13 cellular contexts compared by ENCODE assay signal in the genomic region with DNA sequence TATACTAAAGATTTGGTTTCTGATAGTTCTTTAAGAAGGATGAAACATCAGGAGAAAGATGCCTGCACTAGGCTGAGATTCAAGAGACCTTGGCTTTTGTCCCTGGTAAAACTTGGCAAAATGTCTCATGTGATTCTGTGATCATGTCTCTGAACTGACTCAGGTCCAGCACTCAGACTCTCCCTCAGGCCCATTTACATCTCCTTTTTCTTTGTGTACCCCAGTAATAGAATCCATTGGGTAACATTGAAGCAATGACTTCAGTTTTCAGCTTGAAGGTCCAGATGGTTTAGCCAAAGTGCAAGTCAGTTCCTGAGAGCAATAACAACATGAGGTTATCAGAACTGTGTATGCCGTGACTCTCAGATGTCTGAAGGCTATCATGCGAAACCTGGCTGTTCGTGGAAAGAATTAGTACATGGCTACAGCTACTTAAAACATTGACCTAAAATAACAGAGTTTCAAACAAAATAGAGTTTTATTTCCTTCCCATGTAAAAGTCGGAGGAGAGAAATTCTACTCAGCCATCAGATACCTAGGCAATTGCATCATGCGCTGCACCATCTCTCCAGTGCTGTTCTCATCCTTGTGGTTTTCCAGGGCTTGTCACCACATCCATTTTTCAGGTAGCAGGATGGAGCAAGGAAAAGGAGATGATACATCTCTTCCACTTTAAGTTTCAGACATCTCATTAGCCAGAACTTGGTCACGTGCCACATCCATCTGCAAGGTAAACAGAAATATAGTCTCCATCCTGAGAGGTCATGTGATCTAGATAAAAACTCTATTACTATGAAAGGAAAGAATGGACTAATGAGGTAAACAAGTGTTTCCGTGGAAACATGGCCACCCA.
DNase-seq lines count a peak whose midpoint lies in the region; ATAC-seq and TF ChIP-seq lines count a peak whose summit lies in the region.
"Had no signal": no experiment of that assay in that cellular context is flagged by ENCODE, and none has a peak within 500 bp of the region (broad histone marks: within the 10 kb centered on the region; RNA-seq: fewer than 3 reads in every experiment).

No MANE protein-coding gene starts in this region.

- ATAC-seq in activated CD8-positive, alpha-beta memory T cell treated with anti-CD3 and anti-CD28 coated beads, Interleukin-2, amount 10 ng/mL, durations not matched to agents 7 days and 5 days = no peak
- ATAC-seq in GM18861 (IDR thresholded peaks at IDR 0.05; ENCODE audit: unreplicated experiment) = no peak
- ATAC-seq: T-helper 17 cell had no signal

- no peaks in the 10 kb centered on the region for H3K9me3 Mint-ChIP-seq in mesothelial cell of epicardium
- peaks cover 2% of the 10 kb centered on the region for H3K9me3 Mint-ChIP-seq in activated CD8-positive, alpha-beta memory T cell treated with anti-CD3 and anti-CD28 coated beads, Interleukin-2, amount 10 ng/mL, durations not matched to agents 7 days and 5 days (ENCODE audit: low read depth)

- H3K4me3 Mint-ChIP-seq in mesothelial cell of epicardium = no peak overlapping the region
- no peak overlapping the region for H3K4me3 Mint-ChIP-seq in activated CD8-positive, alpha-beta memory T cell treated with anti-CD3 and anti-CD28 coated beads, Interleukin-2, amount 10 ng/mL, durations not matched to agents 7 days and 5 days
- H3K4me3 Mint-ChIP-seq: CD4-positive, alpha-beta memory T cell; T-helper 17 cell had no signal

- peak; percentile 76 for DNase-seq in DMS153 treated with DMSO at 0.1 percent for 48 hours (lab: John Stamatoyannopoulos, UW; ENCODE audit: unreplicated experiment)
- peak; percentile 9 for DNase-seq in NCI-H1694 (lab: John Stamatoyannopoulos, UW)
- DNase-seq in amniotic epithelial cell (ENCODE audit: low read depth) = peak; percentile 88
- no peak for DNase-seq in mesothelial cell of epicardium (ENCODE audit: low spot score in 2 of 2, unreplicated experiment in 2 of 2)
- no peak for DNase-seq in GM13977 (ENCODE audit: low spot score)
- DNase-seq in activated CD8-positive, alpha-beta memory T cell treated with anti-CD3 and anti-CD28 coated beads, Interleukin-2, amount 10 ng/mL, durations not matched to agents 7 days and 5 days = no peak
- no peak for DNase-seq in posterior cingulate gyrus
- DNase-seq: activated CD4-positive, alpha-beta T cell treated with anti-CD3 and anti-CD28 coated beads, Interleukin-2, amount 50 U/mL, for 48 hours; activated effector memory CD4-positive, alpha-beta T cell treated with Interleukin-2 at 50 U/mL for 16 hours; CD4-positive, alpha-beta memory T cell; central memory CD4-positive, alpha-beta T cell; T-helper 17 cell had no signal

- in situ Hi-C loops in GM13977 (cut with MboI; ENCODE audit: low pct_unique_long_range_greater_than_20kb, low sequenced_read_pairs, unreplicated experiment) = no loop called here

- CTCF ChIA-PET in activated CD8-positive, alpha-beta memory T cell treated with anti-CD3 and anti-CD28 coated beads, Interleukin-2, amount 10 ng/mL, durations not matched to agents 7 days and 5 days (lab: Charles Lee) = no interaction called here

- TF ChIP-seq CTCF in mesothelial cell of epicardium (IDR thresholded peaks at IDR 0.05; ENCODE audit: unreplicated experiment) (no peak), GM13977 (IDR thresholded peaks at IDR 0.05; ENCODE audit: extremely low read depth, insufficient read depth, missing control alignments) (no peak)

- H3K27me3 Mint-ChIP-seq in mesothelial cell of epicardium (ENCODE audit: low read depth) = no peaks in the 10 kb centered on the region
- H3K27me3 Mint-ChIP-seq in activated CD8-positive, alpha-beta memory T cell treated with anti-CD3 and anti-CD28 coated beads, Interleukin-2, amount 10 ng/mL, durations not matched to agents 7 days and 5 days = no peaks in the 10 kb centered on the region
- H3K27me3 Mint-ChIP-seq: CD4-positive, alpha-beta memory T cell; T-helper 17 cell had no signal

- H3K36me3 Mint-ChIP-seq in mesothelial cell of epicardium = no peaks in the 10 kb centered on the region
- no peaks in the 10 kb centered on the region for H3K36me3 Mint-ChIP-seq in activated CD8-positive, alpha-beta memory T cell treated with anti-CD3 and anti-CD28 coated beads, Interleukin-2, amount 10 ng/mL, durations not matched to agents 7 days and 5 days
- H3K36me3 Mint-ChIP-seq: CD4-positive, alpha-beta memory T cell had no signal

- H3K27ac Mint-ChIP-seq in mesothelial cell of epicardium = peak overlapping the region; percentile 14
- no peak overlapping the region for H3K27ac Mint-ChIP-seq in activated CD8-positive, alpha-beta memory T cell treated with anti-CD3 and anti-CD28 coated beads, Interleukin-2, amount 10 ng/mL, durations not matched to agents 7 days and 5 days
- H3K27ac Mint-ChIP-seq: CD4-positive, alpha-beta memory T cell; T-helper 17 cell had no signal

- intact Hi-C loops in posterior cingulate gyrus (cut with DNase I) = no loop called here

- H3K4me1 Mint-ChIP-seq in mesothelial cell of epicardium = peaks cover 48% of the 10 kb centered on the region
- H3K4me1 Mint-ChIP-seq in activated CD8-positive, alpha-beta memory T cell treated with anti-CD3 and anti-CD28 coated beads, Interleukin-2, amount 10 ng/mL, durations not matched to agents 7 days and 5 days = no peaks in the 10 kb centered on the region
- H3K4me1 Mint-ChIP-seq: CD4-positive, alpha-beta memory T cell; T-helper 17 cell had no signal

Comparison
In these comparisons a context has a peak if more than half of its experiments do, and no peak if none do; other contexts are left out.
1. DNase-seq: peak in DMS153 treated with DMSO at 0.1 percent for 48 hours (single experiment), NCI-H1694 (single experiment) and amniotic epithelial cell (single experiment); none in mesothelial cell of epicardium (0 of 2), GM13977 (single experiment), activated CD8-positive, alpha-beta memory T cell treated with anti-CD3 and anti-CD28 coated beads, Interleukin-2, amount 10 ng/mL, durations not matched to agents 7 days and 5 days (single experiment) and posterior cingulate gyrus (0 of 10).